ENCODE assay signal across 19 cellular contexts in genomic region chr3:153552887-153553604, GRCh38.
"Had no signal": no experiment of that assay in that cellular context is flagged by ENCODE, and none has a peak within 500 bp of the region (broad histone marks: within the 10 kb centered on the region; RNA-seq: fewer than 3 reads in every experiment).

No MANE protein-coding gene starts in this region.

- ATAC-seq: activated CD4-positive, CD25-positive, alpha-beta regulatory T cell treated with anti-CD3 and anti-CD28 coated beads, Interleukin-2, amount 50 U/mL, for 24 hours; foreskin keratinocyte; naive thymus-derived CD8-positive, alpha-beta T cell; pancreas; T-cell had no signal

- H3K27ac ChIP-seq: adrenal gland, cardiac muscle cell, colonic mucosa, foreskin keratinocyte, pancreas had no signal

- H3K4me1 ChIP-seq: adrenal gland, colonic mucosa, foreskin keratinocyte, pancreas had no signal

- H3K36me3 ChIP-seq: adrenal gland, cardiac muscle cell, colonic mucosa, pancreas had no signal

- DNase-seq: activated CD4-positive, alpha-beta T cell treated with anti-CD3 and anti-CD28 coated beads, Interleukin-2, amount 50 U/mL, for 1 hour; activated naive CD4-positive, alpha-beta T cell treated with anti-CD3 and anti-CD28 coated beads for 36 hours; activated T-cell treated with anti-CD3 and anti-CD28 coated beads for 4 hours; adrenal gland; colonic mucosa; effector CD4-positive, alpha-beta T cell; foreskin keratinocyte; immature natural killer cell; naive thymus-derived CD8-positive, alpha-beta T cell; pancreas; stimulated activated CD4-positive, alpha-beta T cell treated with anti-CD3 and anti-CD28 coated beads, Interleukin-15, amount 100 ng/mL, for 24 hours; stimulated activated CD4-positive, alpha-beta T cell treated with anti-CD3 and anti-CD28 coated beads, Interleukin-4, amount 100 ng/mL, for 1 hour; stimulated activated naive CD4-positive, alpha-beta T cell; T-cell; T1000; trophoblast cell had no signal

- H3K4me3 ChIP-seq: adrenal gland, cardiac muscle cell, colonic mucosa, pancreas, skin epidermis had no signal

- H3K9me3 ChIP-seq: adrenal gland, colonic mucosa, pancreas had no signal

- H3K27me3 ChIP-seq: adrenal gland, cardiac muscle cell, colonic mucosa, foreskin keratinocyte, pancreas had no signal
